ENCODE assay signal across 8 cellular contexts in genomic region chr7:92609921-92610518, GRCh38. TPM values are rescaled to one million over a fixed set of nuclear protein-coding genes. Genes with fewer than 3 reads are reported as not detected.
DNase-seq lines count a peak whose midpoint lies in the region; TF ChIP-seq lines count a peak whose summit lies in the region.

No MANE protein-coding gene starts in this region.

- H3K79me1 ChIP-seq in mesenchymal stem cell (replicated peaks; ENCODE audit: low read length, poor library complexity, severe bottlenecking), result peaks cover 22% of the 10 kb centered on the region

- no peak overlapping the region for H2BK120ac ChIP-seq in mesenchymal stem cell (ENCODE audit: low read depth, low read length)

- H4K8ac ChIP-seq in mesenchymal stem cell (ENCODE audit: low read length), result no peak overlapping the region

- H3K4me2 ChIP-seq in mesenchymal stem cell (ENCODE audit: low read length, poor library complexity, severe bottlenecking), result no peak overlapping the region

- H2BK5ac ChIP-seq in mesenchymal stem cell (ENCODE audit: low read depth, low read length, poor library complexity, severe bottlenecking), result no peak overlapping the region

- no peak overlapping the region for H3K18ac ChIP-seq in mesenchymal stem cell (ENCODE audit: low read depth in 1 of 2, low read length in 2 of 2)

- DNase-seq in NCI-H146 (lab: John Stamatoyannopoulos, UW) (peak; percentile 6), NCI-H146 treated with DMSO at 0.1 percent for 48 hours (lab: John Stamatoyannopoulos, UW; ENCODE audit: unreplicated experiment) (no peak), Kasumi-1 (lab: John Stamatoyannopoulos, UW) (peak; percentile 51 to 52), amniotic epithelial cell (ENCODE audit: low read depth) (peak; percentile 48), mesenchymal stem cell (peak; percentile 46), HEK293T (ENCODE audit: extremely low spot score) (no peak)
- DNase-seq in effector CD4-positive, alpha-beta T cell, result no peak
- DNase-seq in activated effector memory CD4-positive, alpha-beta T cell treated with Interleukin-2 at 50 U/mL for 16 hours, result no peak

- no peak overlapping the region for H2AK5ac ChIP-seq in mesenchymal stem cell (ENCODE audit: low read length, severe bottlenecking)

- H4K91ac ChIP-seq in mesenchymal stem cell (ENCODE audit: low read length), result no peak overlapping the region

- H3K36me3 ChIP-seq in mesenchymal stem cell (ENCODE audit: control insufficient read depth in 1 of 2, insufficient read depth in 2 of 2, low read depth in 1 of 2, low read length in 2 of 2), result peaks cover 14 to 15% of the 10 kb centered on the region in 2 experiments

- H3K4ac ChIP-seq in mesenchymal stem cell (ENCODE audit: low read depth in 1 of 2, low read length in 2 of 2), result no peak overlapping the region

- H2BK15ac ChIP-seq in mesenchymal stem cell (ENCODE audit: low read depth, poor library complexity, severe bottlenecking), result no peak overlapping the region

- no peak overlapping the region for H3K23ac ChIP-seq in mesenchymal stem cell (ENCODE audit: low read length in 2 of 2)

- H2AFZ ChIP-seq in mesenchymal stem cell (ENCODE audit: low read depth, low read length), result no peak overlapping the region

- POLR2A ChIA-PET in HEK293T (lab: Yijun Ruan, JAX), result interaction anchor here (0.7 to 1.5 kb wide), 2 partner anchors 81 to 83 kb away, joined by 3 to 4 read pairs; partner anchors contain the start of gene RBM48

- CTCF ChIA-PET in HEK293T (lab: Yijun Ruan, JAX), result interaction anchor here (0.6 to 1.5 kb wide), 7 partner anchors 15 to 735 kb away, joined by 3 to 6 read pairs (median 3); partner anchors contain the start of gene FAM133B

- 17% methylated on average over 1 of the region's 5 CpGs for WGBS in mesenchymal stem cell

- no peak overlapping the region for H3K4me3 ChIP-seq in mesenchymal stem cell (ENCODE audit: insufficient read depth in 1 of 2, low read depth in 1 of 2, low read length in 2 of 2)

- H2BK12ac ChIP-seq in mesenchymal stem cell (ENCODE audit: low read length in 2 of 2), result no peak overlapping the region

- no peak overlapping the region for H3K14ac ChIP-seq in mesenchymal stem cell (ENCODE audit: low read length in 2 of 2)

- H3K27ac ChIP-seq in mesenchymal stem cell (ENCODE audit: low read length, poor library complexity, severe bottlenecking), result no peak overlapping the region

- H3K9me3 ChIP-seq in mesenchymal stem cell (ENCODE audit: control insufficient read depth, low read length), result no peaks in the 10 kb centered on the region

- peaks cover 1% of the 10 kb centered on the region for H3K4me1 ChIP-seq in mesenchymal stem cell (ENCODE audit: control insufficient read depth, insufficient read depth, low read depth, low read length)

- no peaks in the 10 kb centered on the region for H3K27me3 ChIP-seq in mesenchymal stem cell (ENCODE audit: control insufficient read depth in 1 of 2, insufficient read depth in 1 of 2, low read length in 2 of 2)

- peak overlapping the region; percentile 39 for H3K9ac ChIP-seq in mesenchymal stem cell (ENCODE audit: low read length)

TF ChIP-seq in HEK293T, 16 proteins besides CTCF, POLR2A, EP300 and RAD21:
- TF ChIP-seq ELF4 (IDR thresholded peaks at IDR 0.05), result no peak
- no peak for TF ChIP-seq CTBP1 (IDR thresholded peaks at IDR 0.05; ENCODE audit: borderline replicate concordance)
- no peak for TF ChIP-seq L3MBTL2 (conservative IDR thresholded peaks at IDR 0.05)
- no peak for TF ChIP-seq SP1 (IDR thresholded peaks at IDR 0.05)
- TF ChIP-seq PKNOX1 (IDR thresholded peaks at IDR 0.05), result no peak

RNA-seq across cellular contexts. Expression of gene FAM133B, which starts 19.8 kb away (rescaled TPM):
- 38.9 TPM for polyA plus RNA-seq in mesenchymal stem cell (2013, experiment 1 of 2)
- polyA plus RNA-seq in mesenchymal stem cell (2013, experiment 2 of 2), result 43.0 TPM

Comparison
In these comparisons a context has a peak if more than half of its experiments do, and no peak if none do; other contexts are left out.
1. DNase-seq: peak in NCI-H146 (single experiment), Kasumi-1 (2 of 2), amniotic epithelial cell (single experiment) and mesenchymal stem cell (single experiment); none in NCI-H146 treated with DMSO at 0.1 percent for 48 hours (single experiment), effector CD4-positive, alpha-beta T cell (single experiment), activated effector memory CD4-positive, alpha-beta T cell treated with Interleukin-2 at 50 U/mL for 16 hours (single experiment) and HEK293T (single experiment).